ENCODE assay signal across 10 cellular contexts in genomic region chr12:49624919-49625577, GRCh38. TPM values are rescaled to one million over a fixed set of nuclear protein-coding genes. Genes with fewer than 3 reads are reported as not detected.
DNase-seq lines count a peak whose midpoint lies in the region; ATAC-seq and TF ChIP-seq lines count a peak whose summit lies in the region.
"Had no signal": no experiment of that assay in that cellular context is flagged by ENCODE, and none has a peak within 500 bp of the region (broad histone marks: within the 10 kb centered on the region; RNA-seq: fewer than 3 reads in every experiment).

No MANE protein-coding gene starts in this region.

- H3K36me3 ChIP-seq in esophagus muscularis mucosa: no peaks in the 10 kb centered on the region
- H3K36me3 ChIP-seq in subcutaneous abdominal adipose tissue (ENCODE audit: control insufficient read depth in 5 of 5, insufficient read depth in 5 of 5, low read length in 5 of 5): no peaks in the 10 kb centered on the region

- H3K27me3 Mint-ChIP-seq in activated naive CD4-positive, alpha-beta T cell treated with anti-CD3 and anti-CD28 coated beads, Interleukin-2, amount 10 ng/mL, durations not matched to agents 7 days and 5 days: peaks cover 33% of the 10 kb centered on the region
- peaks cover 8% of the 10 kb centered on the region for H3K27me3 Mint-ChIP-seq in activated naive CD4-positive, alpha-beta T cell treated with anti-CD3 and anti-CD28 coated beads for 36 hours (ENCODE audit: low read depth)

- TF ChIP-seq EP300 in esophagus muscularis mucosa (IDR thresholded peaks at IDR 0.05): no peak

- H3K27ac ChIP-seq in esophagus muscularis mucosa (replicated peaks in 1 of 4) (peak overlapping the region; percentile 86 to 92 (median 88)), subcutaneous abdominal adipose tissue (ENCODE audit: low read depth, low read length) (peak overlapping the region; percentile 16)

- no peak overlapping the region for H3K27ac Mint-ChIP-seq in activated naive CD4-positive, alpha-beta T cell treated with anti-CD3 and anti-CD28 coated beads, Interleukin-2, amount 10 ng/mL, durations not matched to agents 7 days and 5 days
- H3K27ac Mint-ChIP-seq in activated naive CD4-positive, alpha-beta T cell treated with anti-CD3 and anti-CD28 coated beads for 36 hours: no peak overlapping the region

- DNase-seq in activated naive CD4-positive, alpha-beta T cell treated with anti-CD3 and anti-CD28 coated beads, Interleukin-2, amount 10 ng/mL, durations not matched to agents 7 days and 5 days: peak; percentile 16
- DNase-seq in activated naive CD4-positive, alpha-beta T cell treated with anti-CD3 and anti-CD28 coated beads for 36 hours: no peak
- DNase-seq in RPMI7951 (ENCODE audit: low read depth) (peak; percentile 60), esophagus muscularis mucosa (ENCODE audit: extremely low spot score) (no peak), NOMO-1 (lab: John Stamatoyannopoulos, UW; ENCODE audit: unreplicated experiment in 2 of 2) (no peak)
- DNase-seq: NCI-H2081; stimulated activated naive CD4-positive, alpha-beta T cell treated with Interleukin-2 at 50 U/mL for 16 hours had no signal

- H3K4me1 Mint-ChIP-seq in activated naive CD4-positive, alpha-beta T cell treated with anti-CD3 and anti-CD28 coated beads, Interleukin-2, amount 10 ng/mL, durations not matched to agents 7 days and 5 days: peaks cover 31% of the 10 kb centered on the region
- H3K4me1 Mint-ChIP-seq in activated naive CD4-positive, alpha-beta T cell treated with anti-CD3 and anti-CD28 coated beads for 36 hours (ENCODE audit: low read depth): peaks cover 20% of the 10 kb centered on the region

- H3K9me3 Mint-ChIP-seq in activated naive CD4-positive, alpha-beta T cell treated with anti-CD3 and anti-CD28 coated beads, Interleukin-2, amount 10 ng/mL, durations not matched to agents 7 days and 5 days: no peaks in the 10 kb centered on the region
- no peaks in the 10 kb centered on the region for H3K9me3 Mint-ChIP-seq in activated naive CD4-positive, alpha-beta T cell treated with anti-CD3 and anti-CD28 coated beads for 36 hours

- intact Hi-C loops in activated naive CD4-positive, alpha-beta T cell treated with anti-CD3 and anti-CD28 coated beads for 36 hours (cut with micrococcal nuclease): loop anchor here (5.0 kb wide), 1 partner anchor 43 kb away; no protein-coding TSS in a partner anchor
- intact Hi-C loops in esophagus muscularis mucosa (cut with DNase I): loop anchor here (5.0 to 10.0 kb wide), 2 partner anchors 43 to 260 kb away; partner anchors contain the start of gene SPATS2

- no peaks in the 10 kb centered on the region for H3K27me3 ChIP-seq in esophagus muscularis mucosa
- no peaks in the 10 kb centered on the region for H3K27me3 ChIP-seq in subcutaneous abdominal adipose tissue (ENCODE audit: control insufficient read depth in 5 of 5, insufficient read depth in 4 of 5, low read length in 5 of 5)

- H3K4me1 ChIP-seq in esophagus muscularis mucosa: peaks cover 14 to 50% (median 38%) of the 10 kb centered on the region in 4 donors
- peaks cover 2 to 24% (median 20%) of the 10 kb centered on the region in 5 donors for H3K4me1 ChIP-seq in subcutaneous abdominal adipose tissue (ENCODE audit: control insufficient read depth in 5 of 5, insufficient read depth in 5 of 5, low read length in 5 of 5)

- no peak for TF ChIP-seq CTCF in esophagus muscularis mucosa (IDR thresholded peaks at IDR 0.05)

- H3K36me3 Mint-ChIP-seq in activated naive CD4-positive, alpha-beta T cell treated with anti-CD3 and anti-CD28 coated beads, Interleukin-2, amount 10 ng/mL, durations not matched to agents 7 days and 5 days: no peaks in the 10 kb centered on the region
- no peaks in the 10 kb centered on the region for H3K36me3 Mint-ChIP-seq in activated naive CD4-positive, alpha-beta T cell treated with anti-CD3 and anti-CD28 coated beads for 36 hours (ENCODE audit: low read depth)

- ATAC-seq in HG03342 (IDR thresholded peaks at IDR 0.05; ENCODE audit: unreplicated experiment): no peak
- ATAC-seq in GM18519 (IDR thresholded peaks at IDR 0.05; ENCODE audit: low FRiP score, unreplicated experiment): no peak

- CTCF ChIA-PET in activated naive CD4-positive, alpha-beta T cell treated with anti-CD3 and anti-CD28 coated beads, Interleukin-2, amount 10 ng/mL, durations not matched to agents 7 days and 5 days (lab: Charles Lee): interaction anchor here (0.6 to 3.3 kb wide), 9 partner anchors 11 to 153 kb away, joined by 3 to 11 read pairs (median 4); no protein-coding TSS in a partner anchor
- CTCF ChIA-PET in activated naive CD4-positive, alpha-beta T cell treated with anti-CD3 and anti-CD28 coated beads for 36 hours (lab: Charles Lee): interaction anchor here (1.1 to 7.3 kb wide), 6 partner anchors 12 to 266 kb away, joined by 3 to 44 read pairs (median 8); no protein-coding TSS in a partner anchor

- no peak overlapping the region for H3K9ac ChIP-seq in subcutaneous abdominal adipose tissue (ENCODE audit: low read length in 5 of 5)

- no peak overlapping the region for H3K4me3 Mint-ChIP-seq in activated naive CD4-positive, alpha-beta T cell treated with anti-CD3 and anti-CD28 coated beads, Interleukin-2, amount 10 ng/mL, durations not matched to agents 7 days and 5 days
- no peak overlapping the region for H3K4me3 Mint-ChIP-seq in activated naive CD4-positive, alpha-beta T cell treated with anti-CD3 and anti-CD28 coated beads for 36 hours

- no peak for TF ChIP-seq POLR2A in esophagus muscularis mucosa (IDR thresholded peaks at IDR 0.05; ENCODE audit: low read depth)

- WGBS in esophagus muscularis mucosa: 68% methylated on average over 4 of the region's 4 CpGs

- H3K4me3 ChIP-seq in esophagus muscularis mucosa: no peak overlapping the region
- no peak overlapping the region for H3K4me3 ChIP-seq in subcutaneous abdominal adipose tissue (ENCODE audit: low read depth in 1 of 5, low read length in 5 of 5)

- H3K9me3 ChIP-seq in esophagus muscularis mucosa (no peaks in the 10 kb centered on the region), subcutaneous abdominal adipose tissue (ENCODE audit: control insufficient read depth in 5 of 5, low read length in 5 of 5) (no peaks in the 10 kb centered on the region)

RNA-seq across cellular contexts. Expression of gene PRPF40B, which starts 1.7 kb away (rescaled TPM):
- total RNA-seq in activated naive CD4-positive, alpha-beta T cell treated with anti-CD3 and anti-CD28 coated beads for 36 hours: 1 to 10 TPM; 7.2 to 7.7 TPM
- total RNA-seq in RPMI7951 (2014; rRNA removed; shearing (Covaris generic)): 4.0 and 6.6 TPM in 2 replicates
- total RNA-seq in esophagus muscularis mucosa: 10 to 100 TPM in 3 of 4 donors, 1 to 10 TPM in 1; 9.6 to 19.0 (median 13.9) TPM

RNA-seq across cellular contexts. Expression of gene FAM186B, which starts 19.6 kb away (rescaled TPM):
- under 1 TPM in 1 of 2 experiments, not detected in 1; 0.12 TPM for total RNA-seq in activated naive CD4-positive, alpha-beta T cell treated with anti-CD3 and anti-CD28 coated beads for 36 hours
- total RNA-seq in RPMI7951 (2014; rRNA removed; shearing (Covaris generic)): 0.29 TPM in 1 of 2 replicates, not detected in the other
- under 1 TPM; under 0.01 to 0.46 (median 0.21) TPM for total RNA-seq in esophagus muscularis mucosa

RNA-seq across cellular contexts. Expression of gene MCRS1, which starts 57.1 kb away (rescaled TPM):
- total RNA-seq in activated naive CD4-positive, alpha-beta T cell treated with anti-CD3 and anti-CD28 coated beads for 36 hours: 10 to 100 TPM; 49.8 to 52.7 TPM
- 70.5 and 73.7 TPM in 2 replicates for total RNA-seq in RPMI7951 (2014; rRNA removed; shearing (Covaris generic))
- 10 to 100 TPM; 43.7 to 71.9 (median 56.4) TPM for total RNA-seq in esophagus muscularis mucosa

Comparison
In these comparisons a context has a peak if more than half of its experiments do, and no peak if none do; other contexts are left out.
1. DNase-seq: peak in activated naive CD4-positive, alpha-beta T cell treated with anti-CD3 and anti-CD28 coated beads, Interleukin-2, amount 10 ng/mL, durations not matched to agents 7 days and 5 days (single experiment) and RPMI7951 (single experiment); none in activated naive CD4-positive, alpha-beta T cell treated with anti-CD3 and anti-CD28 coated beads for 36 hours (single experiment), esophagus muscularis mucosa (single experiment) and NOMO-1 (0 of 2).